Comparison of ENCODE assay signal across 20 cellular contexts in genomic region chr2:54332386-54332785, GRCh38.
"Had no signal": no experiment of that assay in that cellular context is flagged by ENCODE, and none has a peak within 500 bp of the region (broad histone marks: within the 10 kb centered on the region; RNA-seq: fewer than 3 reads in every experiment).

No MANE protein-coding gene starts in this region.

- H3K27ac Mint-ChIP-seq: activated CD8-positive, alpha-beta T cell treated with anti-CD3 and anti-CD28 coated beads, Interleukin-2, amount 10 ng/mL, durations not matched to agents 7 days and 5 days; activated T-helper 1 cell treated with anti-CD3 and anti-CD28 coated beads, Interleukin-12 subunit alpha, Interleukin-12 subunit beta, Interleukin-2, Interleukin-4 antibody, amounts not matched to agents 30 ng/mL and 10 ng/mL and 1 ng/mL, durations not matched to agents 14 hours and 24 hours and 36 hours had no signal

- H3K36me3 ChIP-seq: stomach, thoracic aorta, WERI-Rb-1 had no signal

- H3K9me3 Mint-ChIP-seq: activated T-helper 1 cell treated with anti-CD3 and anti-CD28 coated beads, Interleukin-12 subunit alpha, Interleukin-12 subunit beta, Interleukin-2, Interleukin-4 antibody, amounts not matched to agents 30 ng/mL and 10 ng/mL and 1 ng/mL, durations not matched to agents 14 hours and 24 hours and 36 hours had no signal

- H3K27ac ChIP-seq: coronary artery, epithelial cell of prostate, skin epidermis, thoracic aorta, WERI-Rb-1 had no signal

- H3K4me3 ChIP-seq: coronary artery, skin epidermis, stomach, thoracic aorta had no signal

- DNase-seq: activated CD4-positive, alpha-beta T cell treated with anti-CD3 and anti-CD28 coated beads for 4 hours; activated CD8-positive, alpha-beta memory T cell treated with anti-CD3 and anti-CD28 coated beads, Interleukin-2, amount 50 U/mL, for 48 hours; activated CD8-positive, alpha-beta T cell treated with anti-CD3 and anti-CD28 coated beads, Interleukin-2, amount 10 ng/mL, durations not matched to agents 7 days and 5 days; activated naive CD4-positive, alpha-beta T cell; caudate nucleus; effector CD8-positive, alpha-beta T cell; head of caudate nucleus; islet precursor cell; mammary epithelial cell; stimulated activated CD4-positive, alpha-beta T cell treated with anti-CD3 and anti-CD28 coated beads, Interleukin-4, amount 100 ng/mL, for 4 hours; stomach; T1000; WERI-Rb-1 had no signal

- ATAC-seq: activated CD8-positive, alpha-beta T cell treated with anti-CD3 and anti-CD28 coated beads, Interleukin-2, amount 10 ng/mL, durations not matched to agents 7 days and 5 days; left lobe of liver had no signal

- H3K9me3 ChIP-seq: stomach, thoracic aorta had no signal

- H3K4me3 Mint-ChIP-seq: activated CD8-positive, alpha-beta T cell treated with anti-CD3 and anti-CD28 coated beads, Interleukin-2, amount 10 ng/mL, durations not matched to agents 7 days and 5 days; activated T-helper 1 cell treated with anti-CD3 and anti-CD28 coated beads, Interleukin-12 subunit alpha, Interleukin-12 subunit beta, Interleukin-2, Interleukin-4 antibody, amounts not matched to agents 30 ng/mL and 10 ng/mL and 1 ng/mL, durations not matched to agents 14 hours and 24 hours and 36 hours had no signal

- H3K79me2 ChIP-seq: parathyroid adenoma had no signal
